In genomic region chr12:46219147-46219891, GRCh38 we compare ENCODE assay signal across 10 cellular contexts. TPM values are rescaled to one million over a fixed set of nuclear protein-coding genes. Genes with fewer than 3 reads are reported as not detected.
DNase-seq lines count a peak whose midpoint lies in the region; ATAC-seq and TF ChIP-seq lines count a peak whose summit lies in the region.
"Had no signal": no experiment of that assay in that cellular context is flagged by ENCODE, and none has a peak within 500 bp of the region (broad histone marks: within the 10 kb centered on the region; RNA-seq: fewer than 3 reads in every experiment).

No MANE protein-coding gene starts in this region.

- CTCF ChIA-PET in Calu3 (lab: Charles Lee), result no interaction called here
- CTCF ChIA-PET in PC-3 (lab: Charles Lee), result no interaction called here

- H3K9me2 ChIP-seq in PC-3 (replicated peaks; ENCODE audit: low read length), result no peaks in the 10 kb centered on the region

- H3F3A ChIP-seq in PC-3 (ENCODE audit: low read length, unreplicated experiment), result no peaks in the 10 kb centered on the region

- H3K79me2 ChIP-seq in PC-3 (ENCODE audit: low read length), result peaks cover 73% of the 10 kb centered on the region

- BruUV-seq in Calu3 (replicated peaks; lab: Mats Ljungman, UMichigan) (no TSS peak), PC-3 (replicated peaks; lab: Mats Ljungman, UMichigan) (no TSS peak)

- no peak overlapping the region for H3K4me3 ChIP-seq in PC-3 (ENCODE audit: low read length)
- H3K4me3 ChIP-seq in colonic mucosa, result no peak overlapping the region
- H3K4me3 ChIP-seq in prostate gland, result no peak overlapping the region

- H3K4me1 ChIP-seq in PC-3 (ENCODE audit: insufficient read depth, low read length) (peaks cover 43% of the 10 kb centered on the region), colonic mucosa (peaks cover 9% of the 10 kb centered on the region), prostate gland (replicated peaks) (peaks cover 4% of the 10 kb centered on the region)

- no peaks in the 10 kb centered on the region for H3K9me3 ChIP-seq in PC-3 (ENCODE audit: low read length)
- H3K9me3 ChIP-seq in colonic mucosa, result no peaks in the 10 kb centered on the region
- no peaks in the 10 kb centered on the region for H3K9me3 ChIP-seq in prostate gland

- peak overlapping the region; percentile 26 for H3K4me2 ChIP-seq in PC-3 (ENCODE audit: low read length)

- WGBS in prostate gland, result 92% methylated on average over 2 of the region's 2 CpGs

- H3K36me3 ChIP-seq in PC-3 (ENCODE audit: low read depth, low read length), result peaks cover 52% of the 10 kb centered on the region
- H3K36me3 ChIP-seq in colonic mucosa, result no peaks in the 10 kb centered on the region
- no peaks in the 10 kb centered on the region for H3K36me3 ChIP-seq in prostate gland

- peaks cover 43% of the 10 kb centered on the region for H3K36me3 Mint-ChIP-seq in Calu3 (ENCODE audit: insufficient read depth, unreplicated experiment)

- POLR2A ChIA-PET in PC-3 (lab: Charles Lee; ENCODE audit: unreplicated experiment), result no interaction called here

- ATAC-seq in PC-3 (no peak), Right ventricle myocardium inferior (no peak), GM19452 (IDR thresholded peaks at IDR 0.05; ENCODE audit: unreplicated experiment) (no peak)

- intact Hi-C loops in Calu3 (cut with micrococcal nuclease; ENCODE audit: unreplicated experiment) (no loop called here), PC-3 (cut with micrococcal nuclease) (no loop called here), colonic mucosa (cut with DNase I) (no loop called here), prostate gland (cut with DNase I) (no loop called here), Right ventricle myocardium inferior (cut with DNase I) (no loop called here)

- H3K9ac ChIP-seq in PC-3 (ENCODE audit: low read length) (no peak overlapping the region), colonic mucosa (ENCODE audit: low read depth in 2 of 2, low read length in 2 of 2) (peak overlapping the region in 1 of 2 donors; percentile 58)

- peaks cover 61% of the 10 kb centered on the region for H3K4me1 Mint-ChIP-seq in Calu3 (ENCODE audit: low read depth, unreplicated experiment)

- H3K4me3 Mint-ChIP-seq in Calu3 (ENCODE audit: low read depth, unreplicated experiment), result peak overlapping the region; percentile 52

- no peaks in the 10 kb centered on the region for H3K27me3 ChIP-seq in PC-3 (ENCODE audit: low read length)
- H3K27me3 ChIP-seq in colonic mucosa, result no peaks in the 10 kb centered on the region
- no peaks in the 10 kb centered on the region for H3K27me3 ChIP-seq in prostate gland (replicated peaks; ENCODE audit: insufficient read depth)

- no peak for TF ChIP-seq CTCF in Calu3 (IDR thresholded peaks at IDR 0.05; ENCODE audit: unreplicated experiment)
- TF ChIP-seq CTCF in PC-3 (conservative IDR thresholded peaks at IDR 0.05; ENCODE audit: low read depth, low read length), result no peak
- no peak for TF ChIP-seq CTCF in colonic mucosa (IDR thresholded peaks at IDR 0.05)
- no peak for TF ChIP-seq CTCF in prostate gland (IDR thresholded peaks at IDR 0.05)

- no peaks in the 10 kb centered on the region for H3K27me3 Mint-ChIP-seq in Calu3 (ENCODE audit: unreplicated experiment)

- H3K9me3 Mint-ChIP-seq in Calu3 (ENCODE audit: low read depth, unreplicated experiment), result no peaks in the 10 kb centered on the region

- H3K27ac Mint-ChIP-seq in Calu3 (ENCODE audit: unreplicated experiment), result peak overlapping the region; percentile 75

- no peak overlapping the region for H2AFZ ChIP-seq in PC-3 (ENCODE audit: low read length)

- DNase-seq in Calu3, result no peak
- DNase-seq in PC-3, result no peak
- no peak for DNase-seq in colonic mucosa
- DNase-seq in prostate gland (ENCODE audit: low spot score), result no peak
- no peak for DNase-seq in AG08396 (ENCODE audit: low spot score)
- DNase-seq in Right ventricle myocardium inferior (ENCODE audit: missing footprints), result no peak
- DNase-seq in GM19238 (ENCODE audit: insufficient read length, low spot score), result no peak
- DNase-seq: DMS153, NCI-H748 treated with DMSO at 0.1 percent for 48 hours had no signal

- peak overlapping the region; percentile 81 for H3K27ac ChIP-seq in PC-3 (ENCODE audit: low read length)
- H3K27ac ChIP-seq in colonic mucosa, result peak overlapping the region; percentile 70
- H3K27ac ChIP-seq in prostate gland, result peak overlapping the region; percentile 6 to 10

- TF ChIP-seq POLR2A in prostate gland (IDR thresholded peaks at IDR 0.05), result no peak

- H4K20me1 ChIP-seq in PC-3 (ENCODE audit: low read length), result peaks cover 5% of the 10 kb centered on the region; the same call in 1 of the 2 replicates

RNA-seq across cellular contexts. Expression of gene SLC38A1, which starts 49.5 kb away (rescaled TPM):
- total RNA-seq in Calu3 (2022) (113 and 132 TPM in 2 replicates), PC-3 (2014; rRNA removed) (101 and 107 TPM in 2 replicates), colonic mucosa (100 to 1,000 TPM; 117 to 118 TPM), prostate gland (10 to 100 TPM; 24.1 to 45.1 TPM), Right ventricle myocardium inferior (140 TPM)

Comparison
In these comparisons a context has a peak if more than half of its experiments do, and no peak if none do; other contexts are left out.
1. H3K27ac ChIP-seq: peak in every context shown above with its lines; median percentile 81 in PC-3; 70 in colonic mucosa; 8 in prostate gland.